In genomic region chr11:31236052-31236652, GRCh38 we compare ENCODE assay signal across 8 cellular contexts.
DNase-seq lines count a peak whose midpoint lies in the region; ATAC-seq and TF ChIP-seq lines count a peak whose summit lies in the region.

No MANE protein-coding gene starts in this region.

- no peak overlapping the region for H3K9ac ChIP-seq in liver (ENCODE audit: low read depth in 1 of 2, low read length in 2 of 2)

- no peaks in the 10 kb centered on the region for H3K27me3 Mint-ChIP-seq in T-helper 17 cell
- peaks cover 3% of the 10 kb centered on the region for H3K27me3 Mint-ChIP-seq in activated T-cell treated with anti-CD3 and anti-CD28 coated beads, Interleukin-2, amount 50 U/mL, for 4 hours (ENCODE audit: low read depth)
- H3K27me3 Mint-ChIP-seq in activated naive CD8-positive, alpha-beta T cell treated with anti-CD3 and anti-CD28 coated beads for 36 hours: no peaks in the 10 kb centered on the region

- DNase-seq in GM06990 (ENCODE audit: extremely low read depth, insufficient read length) (no peak), M059J (ENCODE audit: low read depth) (peak; percentile 29), SKM-1 treated with dmso at 0.1 percent for 144 hours (lab: John Stamatoyannopoulos, UW; ENCODE audit: unreplicated experiment) (peak; percentile 7), T-helper 17 cell (no peak)
- no peak for DNase-seq in activated T-cell treated with anti-CD3 and anti-CD28 coated beads, Interleukin-2, amount 50 U/mL, for 4 hours
- DNase-seq in activated naive CD8-positive, alpha-beta T cell treated with anti-CD3 and anti-CD28 coated beads for 36 hours: no peak

- H3K4me3 Mint-ChIP-seq in T-helper 17 cell: no peak overlapping the region
- no peak overlapping the region for H3K4me3 Mint-ChIP-seq in activated T-cell treated with anti-CD3 and anti-CD28 coated beads, Interleukin-2, amount 50 U/mL, for 4 hours
- no peak overlapping the region for H3K4me3 Mint-ChIP-seq in activated naive CD8-positive, alpha-beta T cell treated with anti-CD3 and anti-CD28 coated beads for 36 hours

- H3K36me3 ChIP-seq in GM06990 (ENCODE audit: control insufficient read depth, insufficient read depth, low read length): no peaks in the 10 kb centered on the region
- no peaks in the 10 kb centered on the region for H3K36me3 ChIP-seq in liver (ENCODE audit: control insufficient read depth in 4 of 4, insufficient read depth in 3 of 4, low read depth in 1 of 4, low read length in 3 of 4)

- H3K4me3 ChIP-seq in GM06990 (replicated peaks; ENCODE audit: low read depth, low read length): no peak overlapping the region
- H3K4me3 ChIP-seq in liver (ENCODE audit: low read depth in 1 of 3, low read length in 3 of 3): no peak overlapping the region

- H3K9me3 ChIP-seq in liver (ENCODE audit: control insufficient read depth in 4 of 4, low read length in 3 of 4) (no peaks in the 10 kb centered on the region), T-helper 17 cell (ENCODE audit: control insufficient read depth, low read length, poor library complexity, severe bottlenecking) (no peaks in the 10 kb centered on the region)

- peaks cover 2% of the 10 kb centered on the region for H3K4me1 Mint-ChIP-seq in T-helper 17 cell
- H3K4me1 Mint-ChIP-seq in activated T-cell treated with anti-CD3 and anti-CD28 coated beads, Interleukin-2, amount 50 U/mL, for 4 hours (ENCODE audit: low read depth): no peaks in the 10 kb centered on the region
- no peaks in the 10 kb centered on the region for H3K4me1 Mint-ChIP-seq in activated naive CD8-positive, alpha-beta T cell treated with anti-CD3 and anti-CD28 coated beads for 36 hours

- TF ChIP-seq CTCF in GM06990 (IDR thresholded peaks at IDR 0.05; ENCODE audit: insufficient read depth, low read length, poor library complexity, severe bottlenecking) (peak; percentile 29), liver (IDR thresholded peaks at IDR 0.05; ENCODE audit: low read depth, low read length, missing input control) (peak; percentile 14)

- no peaks in the 10 kb centered on the region for H3K36me3 Mint-ChIP-seq in T-helper 17 cell (ENCODE audit: low read depth)
- H3K36me3 Mint-ChIP-seq in activated T-cell treated with anti-CD3 and anti-CD28 coated beads, Interleukin-2, amount 50 U/mL, for 4 hours (ENCODE audit: insufficient read depth): no peaks in the 10 kb centered on the region
- H3K36me3 Mint-ChIP-seq in activated naive CD8-positive, alpha-beta T cell treated with anti-CD3 and anti-CD28 coated beads for 36 hours: no peaks in the 10 kb centered on the region

- H3K27ac ChIP-seq in liver (ENCODE audit: low read depth in 1 of 2, low read length in 2 of 2): no peak overlapping the region

- no peaks in the 10 kb centered on the region for H3K9me3 Mint-ChIP-seq in activated T-cell treated with anti-CD3 and anti-CD28 coated beads, Interleukin-2, amount 50 U/mL, for 4 hours
- H3K9me3 Mint-ChIP-seq in activated naive CD8-positive, alpha-beta T cell treated with anti-CD3 and anti-CD28 coated beads for 36 hours: no peaks in the 10 kb centered on the region

- H3K27me3 ChIP-seq in GM06990 (replicated peaks; ENCODE audit: control insufficient read depth, insufficient read depth, low read length) (no peaks in the 10 kb centered on the region), liver (ENCODE audit: control insufficient read depth in 4 of 4, insufficient read depth in 4 of 4, low read length in 3 of 4) (peaks cover 0 to 3% (median 0%) of the 10 kb centered on the region in 4 donors)

- peak in 1 of 2 donors; percentile 41 for TF ChIP-seq RAD21 in liver (IDR thresholded peaks at IDR 0.05)

- WGBS in liver: 4% methylated on average over 1 of the region's 1 CpG

- H3K27ac Mint-ChIP-seq in T-helper 17 cell: no peak overlapping the region
- no peak overlapping the region for H3K27ac Mint-ChIP-seq in activated naive CD8-positive, alpha-beta T cell treated with anti-CD3 and anti-CD28 coated beads for 36 hours

- ATAC-seq in T-helper 17 cell: no peak
- ATAC-seq in activated T-cell treated with anti-CD3 and anti-CD28 coated beads, Interleukin-2, amount 50 U/mL, for 4 hours: no peak
- ATAC-seq in GM21390 (IDR thresholded peaks at IDR 0.05; ENCODE audit: unreplicated experiment): no peak

- H3K4me1 ChIP-seq in liver (ENCODE audit: control insufficient read depth in 4 of 4, insufficient read depth in 4 of 4, low read length in 3 of 4): no peaks in the 10 kb centered on the region

TF ChIP-seq in liver, 16 proteins besides CTCF, POLR2A, EP300 and RAD21:
- TF ChIP-seq YY1 (IDR thresholded peaks at IDR 0.05): no peak
- no peak for TF ChIP-seq FOXA1 (IDR thresholded peaks at IDR 0.05)
- TF ChIP-seq NR2F2 (IDR thresholded peaks at IDR 0.05): no peak
- no peak for TF ChIP-seq RXRA (IDR thresholded peaks at IDR 0.05)
- no peak for TF ChIP-seq ZBTB33 (IDR thresholded peaks at IDR 0.05)
- TF ChIP-seq EGR1 (IDR thresholded peaks at IDR 0.05; ENCODE audit: low read depth in 2 of 2): no peak
- no peak for TF ChIP-seq HNF4G (IDR thresholded peaks at IDR 0.05)
- no peak for TF ChIP-seq MAX (IDR thresholded peaks at IDR 0.05)
- TF ChIP-seq GABPA (IDR thresholded peaks at IDR 0.05 in 1 of 2, conservative IDR thresholded peaks at IDR 0.05 in 1 of 2): no peak
- no peak for TF ChIP-seq JUND (IDR thresholded peaks at IDR 0.05)
- no peak for TF ChIP-seq SP1 (IDR thresholded peaks at IDR 0.05)
- TF ChIP-seq TAF1 (conservative IDR thresholded peaks at IDR 0.05): no peak
- no peak for TF ChIP-seq HNF4A (conservative IDR thresholded peaks at IDR 0.05)
- no peak for TF ChIP-seq REST (IDR thresholded peaks at IDR 0.05)
- no peak for TF ChIP-seq ATF3 (IDR thresholded peaks at IDR 0.05)
- TF ChIP-seq FOXA2 (IDR thresholded peaks at IDR 0.05): no peak

Comparison
In these comparisons a context has a peak if more than half of its experiments do, and no peak if none do; other contexts are left out.
1. DNase-seq: peak in M059J (single experiment) and SKM-1 treated with dmso at 0.1 percent for 144 hours (single experiment); none in GM06990 (single experiment), T-helper 17 cell (0 of 3), activated T-cell treated with anti-CD3 and anti-CD28 coated beads, Interleukin-2, amount 50 U/mL, for 4 hours (single experiment) and activated naive CD8-positive, alpha-beta T cell treated with anti-CD3 and anti-CD28 coated beads for 36 hours (single experiment).